In genomic region chr20:47800619-47801018, GRCh38 we compare ENCODE assay signal across 12 cellular contexts.
"Had no signal": no experiment of that assay in that cellular context is flagged by ENCODE, and none has a peak within 500 bp of the region (broad histone marks: within the 10 kb centered on the region; RNA-seq: fewer than 3 reads in every experiment).

No MANE protein-coding gene starts in this region.

- ATAC-seq: activated T-cell treated with anti-CD3 and anti-CD28 coated beads, Interleukin-2, amount 50 U/mL, for 4 hours had no signal

- DNase-seq: activated CD4-positive, alpha-beta memory T cell treated with anti-CD3 and anti-CD28 coated beads for 36 hours; activated CD4-positive, alpha-beta T cell treated with anti-CD3 and anti-CD28 coated beads for 1 hour; activated effector memory CD4-positive, alpha-beta T cell treated with anti-CD3 and anti-CD28 coated beads, Interleukin-2, amount 50 U/mL, for 16 hours; activated T-cell treated with anti-CD3 and anti-CD28 coated beads, Interleukin-2, amount 50 U/mL, for 4 hours; amygdala; dermis blood vessel endothelial cell; mammary epithelial cell; stimulated activated CD4-positive, alpha-beta T cell treated with anti-CD3 and anti-CD28 coated beads, Interleukin-15, amount 100 ng/mL, for 24 hours; stimulated activated CD4-positive, alpha-beta T cell treated with anti-CD3 and anti-CD28 coated beads, Interleukin-4, amount 100 ng/mL, for 24 hours; stomach; T1000 had no signal

- H3K36me3 ChIP-seq: stomach, thoracic aorta had no signal

- H3K9me3 ChIP-seq: stomach, thoracic aorta had no signal

- H3K4me1 ChIP-seq: stomach had no signal

- H3K27ac ChIP-seq: stomach, thoracic aorta had no signal

- H3K4me3 ChIP-seq: stomach, thoracic aorta had no signal
